In genomic region chr4:2291705-2292651, GRCh38 we compare ENCODE assay signal across 9 cellular contexts. TPM values are rescaled to one million over a fixed set of nuclear protein-coding genes. Genes with fewer than 3 reads are reported as not detected.
A peak's percentile ranks its signal among the peaks of the same experiment; 100 is the strongest.
DNase-seq lines count a peak whose midpoint lies in the region; ATAC-seq, FAIRE-seq and TF ChIP-seq lines count a peak whose summit lies in the region.
"Had no signal": no experiment of that assay in that cellular context is flagged by ENCODE, and none has a peak within 500 bp of the region (broad histone marks: within the 10 kb centered on the region; RNA-seq: fewer than 3 reads in every experiment).

No MANE protein-coding gene starts in this region.

- peaks cover 30% of the 10 kb centered on the region for H3K4me1 ChIP-seq in CD4-positive, CD25-positive, alpha-beta regulatory T cell (ENCODE audit: control insufficient read depth, insufficient read depth, low read length, poor library complexity, severe bottlenecking)
- peaks cover 0 to 8% (median 0%) of the 10 kb centered on the region in 4 experiments; a peak in 2 of 7 replicates for H3K4me1 ChIP-seq in H1 (replicated peaks in 1 of 4; ENCODE audit: control insufficient read depth in 3 of 4, insufficient read depth in 4 of 4, low read length in 3 of 4)

- H2BK120ac ChIP-seq in H1 (replicated peaks; ENCODE audit: low read depth, low read length): no peak overlapping the region

- H3K18ac ChIP-seq in H1 (ENCODE audit: extremely low read depth, low read length): no peak overlapping the region

- no peak overlapping the region for H3K4me3 ChIP-seq in CD4-positive, CD25-positive, alpha-beta regulatory T cell (ENCODE audit: low read depth, low read length)
- H3K4me3 ChIP-seq in H1 (ENCODE audit: extremely low read depth in 1 of 4, insufficient read depth in 2 of 4, low read depth in 3 of 4, low read length in 4 of 4): no peak overlapping the region

- no peak overlapping the region for H2BK12ac ChIP-seq in H1 (ENCODE audit: low read depth, low read length)

- CTCF ChIA-PET in H1 (lab: Charles Lee; ENCODE audit: partially characterized antibody) (interaction anchor here (0.6 to 2.1 kb wide), 2 partner anchors 82 to 121 kb away, joined by 3 to 4 read pairs; no protein-coding TSS in a partner anchor), HEK293T (lab: Yijun Ruan, JAX) (no interaction called here)

- H4K91ac ChIP-seq in H1 (replicated peaks; ENCODE audit: insufficient read length, low read length): no peak overlapping the region

- H3K23me2 ChIP-seq in H1 (ENCODE audit: low read depth, low read length): no peaks in the 10 kb centered on the region

- no peak overlapping the region for H2BK15ac ChIP-seq in H1 (ENCODE audit: low read length)

- peak overlapping the region; percentile 5; the same call in 1 of the 2 replicates for H4K8ac ChIP-seq in H1 (ENCODE audit: extremely low read depth, insufficient read depth, low read length)

- no peak for FAIRE-seq in H1 (lab: Jason Lieb, UNC)

- no peaks in the 10 kb centered on the region for H3K79me1 ChIP-seq in H1 (ENCODE audit: low read depth, low read length)

- H2AK5ac ChIP-seq in H1 (ENCODE audit: low read depth, low read length): no peak overlapping the region

- H3K36me3 Mint-ChIP-seq in CD4-positive, CD25-positive, alpha-beta regulatory T cell: no peaks in the 10 kb centered on the region

- peak overlapping the region; percentile 70 to 99 (median 82) for H3K27ac Mint-ChIP-seq in CD4-positive, CD25-positive, alpha-beta regulatory T cell

- H2BK20ac ChIP-seq in H1 (ENCODE audit: low read length): no peak overlapping the region

- H3K9ac ChIP-seq in H1 (replicated peaks in 1 of 4; ENCODE audit: extremely low read depth in 1 of 4, low read depth in 3 of 4, low read length in 3 of 4): no peak overlapping the region

- H3K27me3 Mint-ChIP-seq in CD4-positive, CD25-positive, alpha-beta regulatory T cell: peaks cover 5% of the 10 kb centered on the region

- H3K56ac ChIP-seq in H1 (replicated peaks; ENCODE audit: insufficient read length, low read depth, low read length): no peak overlapping the region

- intact Hi-C loops in sciatic nerve (cut with DNase I): no loop called here

- no peak overlapping the region for H3K4ac ChIP-seq in H1 (replicated peaks; ENCODE audit: insufficient read length, low read depth, low read length)

- no peaks in the 10 kb centered on the region for H3K79me2 ChIP-seq in H1 (ENCODE audit: control insufficient read depth in 1 of 2, insufficient read depth in 2 of 2, low read length in 2 of 2)

- peaks cover 0 to 2% of the 10 kb centered on the region in 2 experiments for H4K20me1 ChIP-seq in H1 (replicated peaks in 1 of 2; ENCODE audit: control insufficient read depth in 1 of 2, insufficient read depth in 2 of 2, low read length in 2 of 2)

- no peak overlapping the region for H2AFZ ChIP-seq in H1 (ENCODE audit: low read length)

- no peaks in the 10 kb centered on the region for H3K27me3 ChIP-seq in CD4-positive, CD25-positive, alpha-beta regulatory T cell (ENCODE audit: control insufficient read depth, insufficient read depth, low read length)
- H3K27me3 ChIP-seq in H1 (replicated peaks in 1 of 4; ENCODE audit: control insufficient read depth in 3 of 4, extremely low read depth in 1 of 4, insufficient read depth in 3 of 4, low read length in 3 of 4): no peaks in the 10 kb centered on the region
- H3K27me3 ChIP-seq: brain microvascular endothelial cell had no signal

- peaks cover 8 to 56% (median 20%) of the 10 kb centered on the region in 4 donors for H3K4me1 Mint-ChIP-seq in CD4-positive, CD25-positive, alpha-beta regulatory T cell

- no peak for TF ChIP-seq CTCF in H1 (IDR thresholded peaks at IDR 0.05; ENCODE audit: control extremely low read depth in 1 of 3, insufficient read depth in 1 of 3, low read depth in 1 of 3, low read length in 3 of 3)

- DNase-seq in CD4-positive, CD25-positive, alpha-beta regulatory T cell: no peak
- DNase-seq in H1 (ENCODE audit: low read depth in 1 of 2, low spot score in 2 of 2): peak in 1 of 2 experiments; percentile 43
- peak; percentile 57 for DNase-seq in sciatic nerve (ENCODE audit: low spot score)
- no peak for DNase-seq in HEK293T (ENCODE audit: extremely low spot score)
- DNase-seq: brain microvascular endothelial cell, Calu3 had no signal

- POLR2A ChIA-PET in H1 (lab: Charles Lee; ENCODE audit: partially characterized antibody): no interaction called here
- POLR2A ChIA-PET in HEK293T (lab: Yijun Ruan, JAX): interaction anchor here (1.1 kb wide), 1 partner anchor 30 kb away, joined by 3 read pairs; the partner anchor contains the start of gene MXD4

- TF ChIP-seq POLR2A in H1 (IDR thresholded peaks at IDR 0.05; ENCODE audit: control extremely low read depth in 1 of 2, low read depth in 2 of 2, low read length in 2 of 2): no peak

- TF ChIP-seq RAD21 in H1 (IDR thresholded peaks at IDR 0.05 in 1 of 2, conservative IDR thresholded peaks at IDR 0.05 in 1 of 2; ENCODE audit: low read depth in 2 of 2, low read length in 2 of 2): no peak

- ATAC-seq in CD4-positive, CD25-positive, alpha-beta regulatory T cell (ENCODE audit: low read depth in 2 of 2): no peak
- ATAC-seq in sciatic nerve (peak; percentile 77), GM19395 (IDR thresholded peaks at IDR 0.05; ENCODE audit: unreplicated experiment) (no peak), HG03342 (IDR thresholded peaks at IDR 0.05; ENCODE audit: unreplicated experiment) (no peak)

- H2BK5ac ChIP-seq in H1 (ENCODE audit: low read depth, low read length): 0 out of 2 replicates have a peak overlapping the region, but pooled peaks have one; percentile 24

- no peak overlapping the region for H3K14ac ChIP-seq in H1 (ENCODE audit: insufficient read length)

- 91% methylated on average over 18 of the region's 20 CpGs; no CpG with 5 or more reads in 1 of the 2 experiments for WGBS in H1 (ENCODE audit: extremely low coverage in 1 of 2, insufficient coverage in 1 of 2, insufficient read length in 1 of 2, insufficient replicate concordance in 2 of 2, low coverage in 1 of 2, low lambda C conversion rate in 2 of 2, missing lambda C conversion rate in 1 of 2), 2 experiments

- peaks cover 0 to 2% (median 0%) of the 10 kb centered on the region in 7 donors for H3K9me3 Mint-ChIP-seq in CD4-positive, CD25-positive, alpha-beta regulatory T cell

- TF ChIP-seq EP300 in H1 (IDR thresholded peaks at IDR 0.05; ENCODE audit: borderline replicate concordance in 1 of 2, low read depth in 2 of 2, low read length in 2 of 2): no peak

- H3K9me3 ChIP-seq in CD4-positive, CD25-positive, alpha-beta regulatory T cell (ENCODE audit: control insufficient read depth in 2 of 2, low read length in 2 of 2): no peaks in the 10 kb centered on the region
- peaks cover 6% of the 10 kb centered on the region for H3K9me3 ChIP-seq in KOPT-K1 (ENCODE audit: insufficient read depth, low read length, poor library complexity, severe bottlenecking)
- H3K9me3 ChIP-seq in H1 (ENCODE audit: insufficient read depth in 2 of 2, low read depth in 1 of 2, low read length in 1 of 2): no peaks in the 10 kb centered on the region

- no peak overlapping the region for H3K4me3 Mint-ChIP-seq in CD4-positive, CD25-positive, alpha-beta regulatory T cell

- no peak overlapping the region for H4K5ac ChIP-seq in H1 (ENCODE audit: insufficient read length, low read depth, low read length)

- H3K27ac ChIP-seq in CD4-positive, CD25-positive, alpha-beta regulatory T cell (ENCODE audit: insufficient read depth, low read length, poor library complexity, severe bottlenecking): peak overlapping the region; percentile 81
- H3K27ac ChIP-seq in KOPT-K1 (ENCODE audit: low read depth, low read length, poor library complexity, severe bottlenecking) (peak overlapping the region; percentile 89), H1 (ENCODE audit: low read depth, low read length) (no peak overlapping the region)
- H3K27ac ChIP-seq: brain microvascular endothelial cell had no signal

- no peak overlapping the region for H3K23ac ChIP-seq in H1 (ENCODE audit: insufficient read length)

- H3K36me3 ChIP-seq in CD4-positive, CD25-positive, alpha-beta regulatory T cell (ENCODE audit: control insufficient read depth, insufficient read depth, low read length): no peaks in the 10 kb centered on the region
- H3K36me3 ChIP-seq in KOPT-K1 (ENCODE audit: insufficient read depth, low read length): no peaks in the 10 kb centered on the region
- no peaks in the 10 kb centered on the region for H3K36me3 ChIP-seq in H1 (ENCODE audit: control insufficient read depth in 2 of 4, insufficient read depth in 4 of 4, low read length in 3 of 4)
- H3K36me3 ChIP-seq: brain microvascular endothelial cell had no signal

- no peak overlapping the region for H3K4me2 ChIP-seq in H1 (ENCODE audit: insufficient read depth in 1 of 2, low read depth in 2 of 2, low read length in 2 of 2)

RNA-seq across cellular contexts. Expression of gene MXD4, which starts 30.1 kb away (rescaled TPM):
- 121 TPM for total RNA-seq in CD4-positive, CD25-positive, alpha-beta regulatory T cell
- polyA plus RNA-seq in CD4-positive, CD25-positive, alpha-beta regulatory T cell: 10 to 100 TPM; 34.3 to 60.4 (median 47.2) TPM
- total RNA-seq in H1 (2021; fragmentation: NEBNext Ultra II Directional; extraction: Animal tissue kit (Norgen Biotek cat#: 25700)): 20.8 and 24.6 TPM in 2 replicates
- 18.0 and 24.1 TPM in 2 replicates for polyA plus RNA-seq in H1 (2011; rRNA removed)
- 17.9 TPM for polyA plus RNA-seq in H1 (2011; cell fraction: cytosol; rRNA removed)
- polyA plus RNA-seq in H1 (2011; cell fraction: nucleus; rRNA removed): 40.1 TPM
- polyA plus RNA-seq in H1 (2012, experiment 1 of 2): 14.9 to 16.5 TPM (median 15.7 TPM) in 4 replicates
- polyA plus RNA-seq in H1 (2012, experiment 2 of 2): 16.5 TPM
- polyA plus RNA-seq in H1 (2013, experiment 1 of 2): 13.4 TPM
- polyA plus RNA-seq in H1 (2013, experiment 2 of 2): 14.2 TPM
- 12.7 and 13.1 TPM in 2 replicates for polyA minus RNA-seq in H1 (2011; rRNA and poly(A)+ RNA removed)
- 13.5 TPM for polyA minus RNA-seq in H1 (2011; cell fraction: cytosol; rRNA and poly(A)+ RNA removed)
- 15.7 TPM for polyA minus RNA-seq in H1 (2011; cell fraction: nucleus; rRNA and poly(A)+ RNA removed)
- 84.7 TPM for total RNA-seq in sciatic nerve

RNA-seq across cellular contexts. Expression of gene HAUS3, which starts 50.1 kb away (rescaled TPM):
- total RNA-seq in CD4-positive, CD25-positive, alpha-beta regulatory T cell: 140 TPM
- polyA plus RNA-seq in CD4-positive, CD25-positive, alpha-beta regulatory T cell: 10 to 100 TPM; 27.5 to 29.8 (median 28.4) TPM
- total RNA-seq in H1 (2021; fragmentation: NEBNext Ultra II Directional; extraction: Animal tissue kit (Norgen Biotek cat#: 25700)): 14.6 and 14.8 TPM in 2 replicates
- polyA plus RNA-seq in H1 (2011; rRNA removed): 3.2 and 5.1 TPM in 2 replicates
- 6.5 TPM for polyA plus RNA-seq in H1 (2011; cell fraction: cytosol; rRNA removed)
- polyA plus RNA-seq in H1 (2011; cell fraction: nucleus; rRNA removed): 3.7 TPM
- polyA plus RNA-seq in H1 (2012, experiment 1 of 2): 4.4 to 10.4 TPM (median 5.5 TPM) in 4 replicates
- 1.2 TPM for polyA plus RNA-seq in H1 (2012, experiment 2 of 2)
- 10.3 TPM for polyA plus RNA-seq in H1 (2013, experiment 1 of 2)
- polyA plus RNA-seq in H1 (2013, experiment 2 of 2): 10.4 TPM
- polyA minus RNA-seq in H1 (2011; rRNA and poly(A)+ RNA removed): 1.6 and 2.3 TPM in 2 replicates
- polyA minus RNA-seq in H1 (2011; cell fraction: cytosol; rRNA and poly(A)+ RNA removed): 4.0 TPM
- polyA minus RNA-seq in H1 (2011; cell fraction: nucleus; rRNA and poly(A)+ RNA removed): 5.1 TPM
- 15.4 TPM for total RNA-seq in sciatic nerve

RNA-seq across cellular contexts. Expression of gene POLN, which starts 50.1 kb away (rescaled TPM):
- 4.9 TPM for total RNA-seq in CD4-positive, CD25-positive, alpha-beta regulatory T cell
- 1 to 10 TPM in 1 of 4 donors, under 1 TPM in 3; 0.46 to 1.7 (median 0.92) TPM for polyA plus RNA-seq in CD4-positive, CD25-positive, alpha-beta regulatory T cell
- 1.5 and 4.2 TPM in 2 replicates for total RNA-seq in H1 (2021; fragmentation: NEBNext Ultra II Directional; extraction: Animal tissue kit (Norgen Biotek cat#: 25700))
- 0.82 and 0.98 TPM in 2 replicates for polyA plus RNA-seq in H1 (2011; rRNA removed)
- polyA plus RNA-seq in H1 (2011; cell fraction: cytosol; rRNA removed): 1.3 TPM
- polyA plus RNA-seq in H1 (2011; cell fraction: nucleus; rRNA removed): 1.5 TPM
- polyA plus RNA-seq in H1 (2012, experiment 1 of 2): 0.94 to 1.2 TPM (median 1.1 TPM) in 4 replicates
- polyA plus RNA-seq in H1 (2012, experiment 2 of 2): 0.05 TPM
- polyA plus RNA-seq in H1 (2013, experiment 1 of 2): 1.8 TPM
- polyA plus RNA-seq in H1 (2013, experiment 2 of 2): 2.3 TPM
- 1.3 and 2.1 TPM in 2 replicates for polyA minus RNA-seq in H1 (2011; rRNA and poly(A)+ RNA removed)
- polyA minus RNA-seq in H1 (2011; cell fraction: cytosol; rRNA and poly(A)+ RNA removed): not detected
- 4.2 TPM for polyA minus RNA-seq in H1 (2011; cell fraction: nucleus; rRNA and poly(A)+ RNA removed)
- total RNA-seq in sciatic nerve: 7.7 TPM
